ENCODE assay signal across 1 cellular context in genomic region chr3:100033184-100033583, GRCh38.
TF ChIP-seq lines count a peak whose summit lies in the region.

No MANE protein-coding gene starts in this region.

TF ChIP-seq in SK-N-SH treated with all-trans-retinoic acid at 6 μM for 48 hours, 23 proteins besides CTCF, POLR2A, EP300 and RAD21 (continued from another document):
- TF ChIP-seq PATZ1 (CRISPR knock-in tag; IDR thresholded peaks at IDR 0.05; ENCODE audit: borderline replicate concordance) = no peak
- no peak for TF ChIP-seq CSDC2 (CRISPR knock-in tag; IDR thresholded peaks at IDR 0.05)
